ENCODE assay signal across 1 cellular context in genomic region chr13:24040835-24041234, GRCh38.
TF ChIP-seq lines count a peak whose summit lies in the region.

No MANE protein-coding gene starts in this region.

TF ChIP-seq in GM23338, 12 proteins besides CTCF, POLR2A, EP300 and RAD21 (continued from another document):
- TF ChIP-seq ZNF462 (CRISPR knock-in tag; IDR thresholded peaks at IDR 0.05): no peak
